In the genomic region with DNA sequence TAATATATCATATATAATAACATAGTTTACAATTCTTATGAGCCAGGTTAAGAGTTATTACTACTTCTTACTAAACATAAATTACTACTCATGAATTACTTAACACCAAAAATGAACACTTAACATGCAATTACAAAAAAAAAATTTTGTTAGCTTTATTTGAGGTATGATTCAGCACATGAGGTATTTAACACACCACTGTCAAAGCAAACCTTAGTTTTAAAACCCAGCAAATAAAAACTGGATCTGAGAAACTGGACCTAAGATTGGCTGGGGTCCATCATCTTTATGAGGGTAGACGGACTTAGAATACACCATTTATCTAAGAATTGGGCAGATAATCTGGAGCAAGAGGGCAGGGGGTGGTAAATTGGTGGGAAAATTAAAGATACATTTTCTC, we compare ENCODE assay signal across 25 cellular contexts.
DNase-seq lines count a peak whose midpoint lies in the region; ATAC-seq, FAIRE-seq and TF ChIP-seq lines count a peak whose summit lies in the region.
"Had no signal": no experiment of that assay in that cellular context is flagged by ENCODE, and none has a peak within 500 bp of the region (broad histone marks: within the 10 kb centered on the region; RNA-seq: fewer than 3 reads in every experiment).

No MANE protein-coding gene starts in this region.

- peaks cover 2% of the 10 kb centered on the region; the same call in 1 of the 2 replicates for H3K27me3 Mint-ChIP-seq in HFFc6 (ENCODE audit: insufficient read depth)
- H3K27me3 Mint-ChIP-seq in naive thymus-derived CD8-positive, alpha-beta T cell: peaks cover 0 to 1% (median 0%) of the 10 kb centered on the region in 5 donors

- CTCF ChIA-PET in HEK293T (lab: Yijun Ruan, JAX): no interaction called here

- no peak for DNase-seq in HFFc6
- peak; percentile 16 for DNase-seq in renal cortical epithelial cell (ENCODE audit: low read depth)
- no peak for DNase-seq in NCI-H2107 (lab: John Stamatoyannopoulos, UW)
- no peak for DNase-seq in naive thymus-derived CD8-positive, alpha-beta T cell
- DNase-seq in activated effector memory CD4-positive, alpha-beta T cell treated with anti-CD3 and anti-CD28 coated beads, Interleukin-2, amount 50 U/mL, for 16 hours: no peak
- no peak for DNase-seq in HEK293T (ENCODE audit: extremely low spot score)
- DNase-seq: Caco-2; CD8-positive, alpha-beta T cell; EL; GDM1; KBM-7; MG63; NCI-H1105 treated with DMSO at 0.1 percent for 48 hours; NCI-H146; NCI-H1930; NCI-H524 treated with DMSO at 0.1 percent for 48 hours; NCI-H774 had no signal

- peak overlapping the region; percentile 7; the same call in 1 of the 2 replicates for H3K27ac Mint-ChIP-seq in HFFc6
- no peak overlapping the region for H3K27ac Mint-ChIP-seq in naive thymus-derived CD8-positive, alpha-beta T cell
- H3K27ac Mint-ChIP-seq: B cell; CD8-positive, alpha-beta T cell had no signal

- H3K27ac ChIP-seq in VCaP: 0 out of 2 replicates have a peak overlapping the region, but pooled peaks have one; percentile 6
- H3K27ac ChIP-seq: C4-2B had no signal

- no peak for ATAC-seq in naive thymus-derived CD8-positive, alpha-beta T cell
- ATAC-seq: CD8-positive, alpha-beta T cell; HCT116; Right ventricle myocardium inferior had no signal

- no peaks in the 10 kb centered on the region for H3K36me3 Mint-ChIP-seq in HFFc6 (ENCODE audit: low read depth)
- H3K36me3 Mint-ChIP-seq in naive thymus-derived CD8-positive, alpha-beta T cell: no peaks in the 10 kb centered on the region
- H3K36me3 Mint-ChIP-seq: CD8-positive, alpha-beta T cell had no signal

- H3K4me3 Mint-ChIP-seq in HFFc6: no peak overlapping the region; the same call in 1 of the 2 replicates
- H3K4me3 Mint-ChIP-seq in naive thymus-derived CD8-positive, alpha-beta T cell: no peak overlapping the region
- H3K4me3 Mint-ChIP-seq: B cell; CD8-positive, alpha-beta T cell had no signal

- POLR2A ChIA-PET in naive thymus-derived CD8-positive, alpha-beta T cell (lab: Charles Lee): no interaction called here
- POLR2A ChIA-PET in HEK293T (lab: Yijun Ruan, JAX): no interaction called here

- FAIRE-seq in endometrium (lab: Jason Lieb, UNC): peak; percentile 46
- FAIRE-seq: GM12891, HTR-8/SVneo had no signal

- H3K9me3 Mint-ChIP-seq in HFFc6: no peaks in the 10 kb centered on the region
- no peaks in the 10 kb centered on the region for H3K9me3 Mint-ChIP-seq in naive thymus-derived CD8-positive, alpha-beta T cell
- H3K9me3 Mint-ChIP-seq: CD8-positive, alpha-beta T cell had no signal

- peaks cover 15% of the 10 kb centered on the region for H3K4me1 Mint-ChIP-seq in HFFc6 (ENCODE audit: low read depth)
- no peaks in the 10 kb centered on the region for H3K4me1 Mint-ChIP-seq in naive thymus-derived CD8-positive, alpha-beta T cell
- H3K4me1 Mint-ChIP-seq: B cell had no signal

- TF ChIP-seq CTCF in HFFc6 (IDR thresholded peaks at IDR 0.05) (no peak), VCaP (conservative IDR thresholded peaks at IDR 0.05) (no peak)

TF ChIP-seq in HEK293T, 16 proteins besides CTCF, POLR2A, EP300 and RAD21:
- TF ChIP-seq ARNT (IDR thresholded peaks at IDR 0.05): no peak
- TF ChIP-seq LEF1 (IDR thresholded peaks at IDR 0.05; ENCODE audit: borderline replicate concordance): no peak
- no peak for TF ChIP-seq ZNF384 (IDR thresholded peaks at IDR 0.05)
- TF ChIP-seq FOXK2 (IDR thresholded peaks at IDR 0.05): no peak
- TF ChIP-seq HDGF (IDR thresholded peaks at IDR 0.05; ENCODE audit: borderline replicate concordance): no peak
- TF ChIP-seq TARDBP (IDR thresholded peaks at IDR 0.05): no peak
- no peak for TF ChIP-seq BHLHE40 (IDR thresholded peaks at IDR 0.05; ENCODE audit: borderline replicate concordance)
- TF ChIP-seq FOXM1 (IDR thresholded peaks at IDR 0.05; ENCODE audit: borderline replicate concordance): no peak
- TF ChIP-seq NFRKB (IDR thresholded peaks at IDR 0.05): no peak
- TF ChIP-seq L3MBTL2 (conservative IDR thresholded peaks at IDR 0.05): no peak
- no peak for TF ChIP-seq CTBP1 (IDR thresholded peaks at IDR 0.05; ENCODE audit: borderline replicate concordance)
- TF ChIP-seq, protein P1, sequence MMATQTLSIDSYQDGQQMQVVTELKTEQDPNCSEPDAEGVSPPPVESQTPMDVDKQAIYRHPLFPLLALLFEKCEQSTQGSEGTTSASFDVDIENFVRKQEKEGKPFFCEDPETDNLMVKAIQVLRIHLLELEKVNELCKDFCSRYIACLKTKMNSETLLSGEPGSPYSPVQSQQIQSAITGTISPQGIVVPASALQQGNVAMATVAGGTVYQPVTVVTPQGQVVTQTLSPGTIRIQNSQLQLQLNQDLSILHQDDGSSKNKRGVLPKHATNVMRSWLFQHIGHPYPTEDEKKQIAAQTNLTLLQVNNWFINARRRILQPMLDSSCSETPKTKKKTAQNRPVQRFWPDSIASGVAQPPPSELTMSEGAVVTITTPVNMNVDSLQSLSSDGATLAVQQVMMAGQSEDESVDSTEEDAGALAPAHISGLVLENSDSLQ (IDR thresholded peaks at IDR 0.05): no peak
- TF ChIP-seq ELF4 (IDR thresholded peaks at IDR 0.05): no peak
- TF ChIP-seq SUZ12 (IDR thresholded peaks at IDR 0.05): no peak
